8 cellular contexts compared by ENCODE assay signal in the genomic region with DNA sequence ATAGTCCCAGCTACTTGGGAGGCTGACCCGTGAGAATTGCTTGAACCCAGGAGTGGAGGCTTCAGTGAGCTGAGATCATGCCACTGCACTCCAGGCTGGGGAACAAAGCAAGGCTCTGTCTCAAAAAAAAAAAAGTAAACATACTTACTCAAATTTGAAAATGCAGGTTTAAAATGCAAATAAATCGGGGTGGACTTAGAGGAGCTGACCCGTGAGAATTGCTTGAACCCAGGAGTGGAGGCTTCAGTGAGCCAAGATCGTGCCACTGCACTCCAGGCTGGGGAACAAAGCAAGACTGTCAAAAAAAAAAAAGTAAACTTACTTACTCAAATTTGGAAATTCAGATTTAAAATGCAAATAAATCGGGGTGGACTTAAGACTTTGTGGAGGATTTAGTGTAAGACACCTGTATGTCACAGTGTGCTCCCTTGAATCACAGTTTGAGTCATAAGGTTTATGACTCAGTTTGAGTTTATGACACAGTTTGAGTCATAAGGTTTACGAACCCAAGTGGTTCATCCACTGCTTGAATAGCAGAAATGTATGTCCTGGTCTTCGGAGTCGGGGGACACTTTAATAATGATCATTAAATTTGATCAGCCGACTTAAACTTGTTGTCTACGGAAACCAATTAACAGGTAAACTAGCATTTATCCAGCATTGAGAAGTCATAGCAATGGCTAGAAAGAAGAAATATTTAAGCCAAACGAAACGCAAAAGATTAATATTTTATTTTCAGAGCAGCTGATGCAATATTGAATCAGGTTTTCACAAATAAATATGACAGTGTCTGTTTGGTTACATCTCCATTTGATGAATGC. TPM values are rescaled to one million over a fixed set of nuclear protein-coding genes. Genes with fewer than 3 reads are reported as not detected.
DNase-seq lines count a peak whose midpoint lies in the region; ATAC-seq and TF ChIP-seq lines count a peak whose summit lies in the region.

No MANE protein-coding gene starts in this region.

- H3K36me3 ChIP-seq in suprapubic skin, result peaks cover 13% of the 10 kb centered on the region

- no peaks in the 10 kb centered on the region for H3K9me3 ChIP-seq in suprapubic skin

- no peak for TF ChIP-seq RAD21 in Ishikawa (IDR thresholded peaks at IDR 0.05; ENCODE audit: low read depth)

- no peak overlapping the region for H3K27ac ChIP-seq in suprapubic skin

- TF ChIP-seq EP300 in Ishikawa (IDR thresholded peaks at IDR 0.05; ENCODE audit: borderline replicate concordance) (peak; percentile 39; the same call in 1 of the 2 replicates), suprapubic skin (IDR thresholded peaks at IDR 0.05) (no peak)

- WGBS in suprapubic skin, result 82% methylated on average over 12 of the region's 12 CpGs

- TF ChIP-seq CTCF in epithelial cell of proximal tubule (conservative IDR thresholded peaks at IDR 0.05; ENCODE audit: low read depth, low read length), result no peak
- no peak for TF ChIP-seq CTCF in suprapubic skin (IDR thresholded peaks at IDR 0.05)

- no peaks in the 10 kb centered on the region for H3K27me3 ChIP-seq in suprapubic skin

- TF ChIP-seq POLR2A in suprapubic skin (IDR thresholded peaks at IDR 0.05), result no peak

- ATAC-seq in GM18502 (IDR thresholded peaks at IDR 0.05; ENCODE audit: poor library complexity, unreplicated experiment) (peak; percentile 94), GM21737 (IDR thresholded peaks at IDR 0.05; ENCODE audit: unreplicated experiment) (peak; percentile 79)

- H3K4me1 ChIP-seq in suprapubic skin, result peaks cover 22% of the 10 kb centered on the region

- DNase-seq in epithelial cell of proximal tubule (ENCODE audit: low read depth), result peak; percentile 93
- DNase-seq in suprapubic skin (ENCODE audit: low spot score in 2 of 2), result no peak
- no peak for DNase-seq in NCI-H1436 treated with DMSO at 0.1 percent for 48 hours (lab: John Stamatoyannopoulos, UW)
- no peak for DNase-seq in NCI-H2227 (lab: John Stamatoyannopoulos, UW; ENCODE audit: unreplicated experiment)
- no peak for DNase-seq in NCI-H446 (lab: John Stamatoyannopoulos, UW)

- H3K4me3 ChIP-seq in epithelial cell of proximal tubule (ENCODE audit: low read depth, low read length) (peak overlapping the region; percentile 15), suprapubic skin (no peak overlapping the region)

TF ChIP-seq in Ishikawa, 13 proteins besides CTCF, POLR2A, EP300 and RAD21:
- TF ChIP-seq TAF1 (IDR thresholded peaks at IDR 0.05; ENCODE audit: low read depth) (no peak), TCF12 (IDR thresholded peaks at IDR 0.05; ENCODE audit: low read depth) (peak; percentile 41; the same call in 1 of the 2 replicates)

RNA-seq across cellular contexts. Expression of gene MRPS10, which starts 6.8 kb away (rescaled TPM):
- total RNA-seq in epithelial cell of proximal tubule (40.3 and 62.9 TPM in 2 replicates), suprapubic skin (10 to 100 TPM; 17.7 to 20.8 (median 20.3) TPM)

RNA-seq across cellular contexts. Expression of gene GUCA1B, which starts 29.7 kb away (rescaled TPM):
- total RNA-seq in epithelial cell of proximal tubule (0.07 and 0.17 TPM in 2 replicates), suprapubic skin (1 to 10 TPM in 1 of 4 donors, under 1 TPM in 2, not detected in 1; 0.47 to 4.2 (median 0.76) TPM)

RNA-seq across cellular contexts. Expression of gene GUCA1A, which starts 51.3 kb away (rescaled TPM):
- total RNA-seq in epithelial cell of proximal tubule (1.4 and 2.2 TPM in 2 replicates), suprapubic skin (under 1 TPM in 1 of 4 donors, not detected in 3; 0.76 TPM)
